ENCODE assay signal across 1 cellular context in genomic region chr15:76430711-76431110, GRCh38.
TF ChIP-seq lines count a peak whose summit lies in the region.

No MANE protein-coding gene starts in this region.

TF ChIP-seq in GM12878, 131 proteins besides CTCF, POLR2A, EP300 and RAD21:
- peak; percentile 51 for TF ChIP-seq MEF2B (IDR thresholded peaks at IDR 0.05; ENCODE audit: partially characterized antibody, poor library complexity, severe bottlenecking)
TF ChIP-seq in GM12878: peak in this region for 1; not testable (repeated sequence) for 130.
